8 cellular contexts compared by ENCODE assay signal in genomic region chr15:82985688-82986441, GRCh38. TPM values are rescaled to one million over a fixed set of nuclear protein-coding genes. Genes with fewer than 3 reads are reported as not detected.
DNase-seq lines count a peak whose midpoint lies in the region; ATAC-seq and TF ChIP-seq lines count a peak whose summit lies in the region.

Gene RAMAC, plus strand, starts transcription at chr15:82986210. Its CDS starts 2,809 bp downstream, at chr15:82989019.

- DNase-seq in D341Med (ENCODE audit: low spot score) (peak; percentile 89), epidermal melanocyte (ENCODE audit: insufficient read length, low spot score) (peak; percentile 75), middle frontal gyrus (ENCODE audit: extremely low spot score, low spot score) (peak; percentile 91)
- DNase-seq in activated CD8-positive, alpha-beta memory T cell treated with anti-CD3 and anti-CD28 coated beads, Interleukin-2, amount 50 U/mL, for 48 hours = peak; percentile 93
- DNase-seq in stimulated activated CD8-positive, alpha-beta memory T cell treated with anti-CD3 and anti-CD28 coated beads, Interleukin-2, amount 100 ng/mL, for 48 hours (ENCODE audit: low read depth in 2 of 2) = peak; percentile 69 to 81

- H3K4me3 ChIP-seq in HUES64 (ENCODE audit: low read length) = peak within 1 kb of the TSS; percentile 78
- peak within 1 kb of the TSS; percentile 97 for H3K4me3 ChIP-seq in OCI-LY1 (ENCODE audit: low read depth, low read length, poor library complexity, severe bottlenecking)

- H2AFZ ChIP-seq in OCI-LY1 (ENCODE audit: low read length) = peak within 1 kb of the TSS; percentile 76; the same call in 1 of the 2 replicates

- H3K4me2 ChIP-seq in OCI-LY1 (ENCODE audit: low read length) = peak within 1 kb of the TSS; percentile 82

- H3K36me3 ChIP-seq in HUES64 (ENCODE audit: insufficient read depth, low read length) (peaks cover 21% of the 10 kb centered on the region), OCI-LY1 (ENCODE audit: insufficient read depth, low read length) (peaks cover 27% of the 10 kb centered on the region)

- peak; percentile 96 for ATAC-seq in GM21447 (IDR thresholded peaks at IDR 0.05; ENCODE audit: unreplicated experiment)

- 5% methylated on average over 45 of the region's 45 CpGs for WGBS in HUES64

- no peaks in the 10 kb centered on the region for H3F3A ChIP-seq in OCI-LY1 (ENCODE audit: insufficient read depth, low read length)

- peaks cover 12% of the 10 kb centered on the region for H3K79me2 ChIP-seq in OCI-LY1 (ENCODE audit: insufficient read depth, low read length)

- H3K9me3 ChIP-seq in HUES64 (ENCODE audit: insufficient read depth, low read depth, low read length) = peaks cover 6% of the 10 kb centered on the region; the same call in 1 of the 2 replicates
- no peaks in the 10 kb centered on the region for H3K9me3 ChIP-seq in OCI-LY1 (ENCODE audit: low read length)

- no peak for TF ChIP-seq CTCF in OCI-LY1 (IDR thresholded peaks at IDR 0.05; ENCODE audit: low read length)

- no peaks in the 10 kb centered on the region for H3K4me1 ChIP-seq in HUES64 (ENCODE audit: insufficient read depth, low read length)
- peaks cover 17% of the 10 kb centered on the region for H3K4me1 ChIP-seq in OCI-LY1 (ENCODE audit: insufficient read depth, low read length, severe bottlenecking)

- peaks cover 12% of the 10 kb centered on the region; the same call in 1 of the 2 replicates for H3K27me3 ChIP-seq in HUES64 (ENCODE audit: insufficient read depth, low read length)
- no peaks in the 10 kb centered on the region for H3K27me3 ChIP-seq in OCI-LY1 (ENCODE audit: insufficient read depth, low read length)

- H3K27ac ChIP-seq in HUES64 (ENCODE audit: low read depth, low read length) (peak within 1 kb of the TSS; percentile 47), OCI-LY1 (ENCODE audit: low read depth, low read length, poor library complexity, severe bottlenecking) (peak within 1 kb of the TSS; percentile 17)

- no peaks in the 10 kb centered on the region for H3K9me2 ChIP-seq in OCI-LY1 (ENCODE audit: low read depth, low read length)

- H3K9ac ChIP-seq in HUES64 (ENCODE audit: low read depth, low read length) = peak within 1 kb of the TSS; percentile 81
- H3K9ac ChIP-seq in OCI-LY1 (ENCODE audit: low read length) = peak within 1 kb of the TSS; percentile 94

- no peaks in the 10 kb centered on the region for H4K20me1 ChIP-seq in OCI-LY1 (ENCODE audit: insufficient read depth, low read length)

RNA-seq across cellular contexts. Expression of gene RAMAC, which starts in this region (rescaled TPM):
- 27.7 TPM for polyA plus RNA-seq in HUES64 (2013, experiment 1 of 2)
- polyA plus RNA-seq in HUES64 (2013, experiment 2 of 2) = 29.5 TPM

Comparison
In these comparisons a context has a peak if more than half of its experiments do, and no peak if none do; other contexts are left out.
1. Peak in every context shown above with its lines: DNase-seq, ATAC-seq, H3K4me3 ChIP-seq and H3K27ac ChIP-seq.